Comparison of ENCODE assay signal across 8 cellular contexts in genomic region chr12:47812797-47813490, GRCh38. TPM values are rescaled to one million over a fixed set of nuclear protein-coding genes. Genes with fewer than 3 reads are reported as not detected.
DNase-seq lines count a peak whose midpoint lies in the region; ATAC-seq and TF ChIP-seq lines count a peak whose summit lies in the region.

No MANE protein-coding gene starts in this region.

- H3K9me3 ChIP-seq in skeletal muscle tissue (ENCODE audit: control insufficient read depth in 3 of 3, low read length in 3 of 3), result no peaks in the 10 kb centered on the region

- no peak for TF ChIP-seq CTCF in astrocyte of the cerebellum (IDR thresholded peaks at IDR 0.05; ENCODE audit: low read depth, low read length, missing control alignments)

- in situ Hi-C loops in astrocyte of the cerebellum (cut with HindIII; ENCODE audit: low sequenced_read_pairs), result loop anchor here (5.0 kb wide), 1 partner anchor 74 kb away; no protein-coding TSS in a partner anchor

- peaks cover 0 to 4% (median 0%) of the 10 kb centered on the region in 3 donors for H3K36me3 ChIP-seq in skeletal muscle tissue (ENCODE audit: control insufficient read depth in 3 of 3, insufficient read depth in 3 of 3, low read length in 3 of 3)

- H3K27me3 ChIP-seq in skeletal muscle tissue (ENCODE audit: control insufficient read depth in 3 of 3, insufficient read depth in 3 of 3, low read length in 3 of 3), result no peaks in the 10 kb centered on the region

- H3K4me1 ChIP-seq in skeletal muscle tissue (ENCODE audit: control insufficient read depth in 3 of 3, insufficient read depth in 3 of 3, low read length in 3 of 3), result peaks cover 85 to 90% (median 86%) of the 10 kb centered on the region in 3 donors

- ATAC-seq in GM19468 (IDR thresholded peaks at IDR 0.05; ENCODE audit: extremely low read depth, unreplicated experiment), result peak; percentile 26

- peak overlapping the region; percentile 27 for H3K4me3 ChIP-seq in astrocyte of the cerebellum (ENCODE audit: low read depth, low read length)
- H3K4me3 ChIP-seq in iPS-11a (ENCODE audit: low read depth, low read length), result peak overlapping the region; percentile 2
- peak overlapping the region; percentile 68 to 81 (median 80) for H3K4me3 ChIP-seq in skeletal muscle tissue (ENCODE audit: low read length in 3 of 3)

- peak overlapping the region; percentile 86 to 91 (median 86) for H3K9ac ChIP-seq in skeletal muscle tissue (ENCODE audit: low read depth in 1 of 3, low read length in 3 of 3)

- H3K27ac ChIP-seq in skeletal muscle tissue (ENCODE audit: low read depth, low read length), result peak overlapping the region; percentile 92

- DNase-seq in C1 segment of cervical spinal cord (lab: John Stamatoyannopoulos, UW) (peak in 12 of 14 donors; percentile 14 to 87 (median 50)), HPDE6-E6E7 (ENCODE audit: extremely low spot score) (peak; percentile 88), T-helper 22 cell (ENCODE audit: low read depth) (peak; percentile 90), astrocyte of the cerebellum (ENCODE audit: low read depth) (peak; percentile 57), NCI-H510A treated with DMSO at 0.1 percent for 48 hours (lab: John Stamatoyannopoulos, UW) (no peak)

RNA-seq across cellular contexts. Expression of gene HDAC7, which starts 6.8 kb away (rescaled TPM):
- total RNA-seq in skeletal muscle tissue, result 21.4 TPM

RNA-seq across cellular contexts. Expression of gene SLC48A1, which starts 39.9 kb away (rescaled TPM):
- total RNA-seq in skeletal muscle tissue, result 7.8 TPM

RNA-seq across cellular contexts. Expression of gene RAPGEF3, which starts 54.3 kb away (rescaled TPM):
- total RNA-seq in skeletal muscle tissue, result 8.4 TPM

Comparison
In these comparisons a context has a peak if more than half of its experiments do, and no peak if none do; other contexts are left out.
1. H3K4me3 ChIP-seq: peak in every context shown above with its lines; median percentile 80 in skeletal muscle tissue; 27 in astrocyte of the cerebellum; 2 in iPS-11a.